Comparison of ENCODE assay signal across 8 cellular contexts in the genomic region with DNA sequence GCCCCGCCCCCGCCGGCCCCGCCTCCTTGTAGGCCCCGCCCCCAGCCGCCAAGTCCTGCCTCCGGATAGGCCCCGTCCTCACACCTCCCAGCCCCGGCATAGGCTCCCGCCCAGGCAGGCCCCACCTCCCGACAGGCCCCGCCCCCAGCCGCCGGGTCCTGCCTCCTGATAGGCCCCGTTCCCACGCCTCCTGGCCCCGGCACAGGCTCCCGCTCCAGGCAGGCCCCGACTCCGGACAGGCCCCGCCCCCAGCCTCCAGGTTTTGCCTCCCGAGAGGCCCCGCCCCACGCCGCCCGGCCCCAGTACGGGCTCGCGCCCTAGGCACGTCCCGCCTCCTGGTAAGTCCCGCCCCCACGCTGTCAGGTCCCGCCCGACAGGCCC. TPM values are rescaled to one million over a fixed set of nuclear protein-coding genes. Genes with fewer than 3 reads are reported as not detected.
DNase-seq lines count a peak whose midpoint lies in the region; ATAC-seq and TF ChIP-seq lines count a peak whose summit lies in the region.

No MANE protein-coding gene starts in this region.

- H3K36me3 ChIP-seq in ectodermal cell (ENCODE audit: control insufficient read depth, insufficient read depth, low read length), result no peaks in the 10 kb centered on the region
- H3K36me3 ChIP-seq in lung (ENCODE audit: control insufficient read depth in 2 of 2, insufficient read depth in 2 of 2, low read length in 2 of 2), result no peaks in the 10 kb centered on the region

- CTCF ChIA-PET in activated CD8-positive, alpha-beta T cell treated with anti-CD3 and anti-CD28 coated beads, Interleukin-2, amount 10 ng/mL, durations not matched to agents 7 days and 5 days (lab: Charles Lee), result interaction anchor here (1.5 kb wide), 1 partner anchor 14 kb away, joined by 4 read pairs; no protein-coding TSS in a partner anchor

- no peaks in the 10 kb centered on the region for H3K36me3 Mint-ChIP-seq in CD14-positive monocyte
- H3K36me3 Mint-ChIP-seq in activated CD8-positive, alpha-beta T cell treated with anti-CD3 and anti-CD28 coated beads, Interleukin-2, amount 10 ng/mL, durations not matched to agents 7 days and 5 days (ENCODE audit: low read depth), result no peaks in the 10 kb centered on the region

- peaks cover 46% of the 10 kb centered on the region for H3K4me1 Mint-ChIP-seq in CD14-positive monocyte
- H3K4me1 Mint-ChIP-seq in activated CD8-positive, alpha-beta T cell treated with anti-CD3 and anti-CD28 coated beads, Interleukin-2, amount 10 ng/mL, durations not matched to agents 7 days and 5 days (ENCODE audit: low read depth), result peaks cover 15% of the 10 kb centered on the region

- intact Hi-C loops in CD14-positive monocyte (cut with micrococcal nuclease), result loop anchor here in 1 of 2 donors (5.0 kb wide), 1 partner anchor 47 kb away; no protein-coding TSS in a partner anchor

- 0 to 1% methylated on average over 35 of the region's 35 CpGs for WGBS in ectodermal cell, 2 experiments
- WGBS in lung, 2 donors, result 0% methylated on average over 13 to 35 of the region's 35 CpGs

- H3K4me3 Mint-ChIP-seq in CD14-positive monocyte, result peak overlapping the region in 1 of 2 donors; percentile 84
- H3K4me3 Mint-ChIP-seq in activated CD8-positive, alpha-beta T cell treated with anti-CD3 and anti-CD28 coated beads, Interleukin-2, amount 10 ng/mL, durations not matched to agents 7 days and 5 days, result peak overlapping the region; percentile 56

- peak; percentile 100 for DNase-seq in CD14-positive monocyte (ENCODE audit: low spot score)
- peak; percentile 81 for DNase-seq in NCI-H748 treated with DMSO at 0.1 percent for 48 hours (lab: John Stamatoyannopoulos, UW)
- DNase-seq in activated CD8-positive, alpha-beta T cell treated with anti-CD3 and anti-CD28 coated beads, Interleukin-2, amount 10 ng/mL, durations not matched to agents 7 days and 5 days, result peak; percentile 96
- peak; percentile 100 for DNase-seq in lung (ENCODE audit: low spot score)
- DNase-seq in stimulated activated CD4-positive, alpha-beta T cell treated with anti-CD3 and anti-CD28 coated beads, TNF-alpha, amount 100 ng/mL, for 24 hours (ENCODE audit: low read depth in 3 of 3), result peak; percentile 92 to 98 (median 93)

- H3K27ac Mint-ChIP-seq in CD14-positive monocyte, result peak overlapping the region in 1 of 7 donors; percentile 60
- no peak overlapping the region for H3K27ac Mint-ChIP-seq in activated CD8-positive, alpha-beta T cell treated with anti-CD3 and anti-CD28 coated beads, Interleukin-2, amount 10 ng/mL, durations not matched to agents 7 days and 5 days

- H3K27ac ChIP-seq in ectodermal cell (ENCODE audit: insufficient read depth, low read depth, low read length, poor library complexity, severe bottlenecking), result no peak overlapping the region
- no peak overlapping the region for H3K27ac ChIP-seq in lung (ENCODE audit: low read depth in 1 of 2, low read length in 1 of 2)

- ATAC-seq in GM19463 (IDR thresholded peaks at IDR 0.05; ENCODE audit: unreplicated experiment) (peak; percentile 95), HG03571 (IDR thresholded peaks at IDR 0.05; ENCODE audit: unreplicated experiment) (peak; percentile 95), lung (ENCODE audit: insufficient read depth, low FRiP score) (peak; percentile 93)
- peak; percentile 98 for ATAC-seq in activated CD8-positive, alpha-beta T cell treated with anti-CD3 and anti-CD28 coated beads, Interleukin-2, amount 10 ng/mL, durations not matched to agents 7 days and 5 days

- H3K27me3 Mint-ChIP-seq in CD14-positive monocyte (ENCODE audit: low read depth in 3 of 3), result peaks cover 0 to 5% (median 5%) of the 10 kb centered on the region in 3 donors
- H3K27me3 Mint-ChIP-seq in activated CD8-positive, alpha-beta T cell treated with anti-CD3 and anti-CD28 coated beads, Interleukin-2, amount 10 ng/mL, durations not matched to agents 7 days and 5 days (ENCODE audit: low read depth), result peaks cover 12% of the 10 kb centered on the region

- TF ChIP-seq CTCF in CD14-positive monocyte (IDR thresholded peaks at IDR 0.05), result no peak
- no peak for TF ChIP-seq CTCF in lung (IDR thresholded peaks at IDR 0.05; ENCODE audit: control extremely low read depth, extremely low read depth)

- POLR2A ChIA-PET in activated CD8-positive, alpha-beta T cell treated with anti-CD3 and anti-CD28 coated beads, Interleukin-2, amount 10 ng/mL, durations not matched to agents 7 days and 5 days (lab: Charles Lee), result no interaction called here

- H3K27me3 ChIP-seq in ectodermal cell (ENCODE audit: control insufficient read depth, insufficient read depth, low read length, poor library complexity, severe bottlenecking) (no peaks in the 10 kb centered on the region), lung (ENCODE audit: control insufficient read depth, insufficient read depth) (no peaks in the 10 kb centered on the region)

- H3K9me3 Mint-ChIP-seq in CD14-positive monocyte, result peaks cover 0 to 2% (median 0%) of the 10 kb centered on the region in 7 donors
- no peaks in the 10 kb centered on the region for H3K9me3 Mint-ChIP-seq in activated CD8-positive, alpha-beta T cell treated with anti-CD3 and anti-CD28 coated beads, Interleukin-2, amount 10 ng/mL, durations not matched to agents 7 days and 5 days (ENCODE audit: insufficient read depth)

- no peaks in the 10 kb centered on the region for H3K9me3 ChIP-seq in ectodermal cell (ENCODE audit: control insufficient read depth, low read length)
- no peaks in the 10 kb centered on the region for H3K9me3 ChIP-seq in lung (ENCODE audit: control insufficient read depth in 2 of 2, insufficient read depth in 1 of 2, low read length in 1 of 2)

- H3K4me1 ChIP-seq in ectodermal cell (ENCODE audit: control insufficient read depth, insufficient read depth, low read length) (peaks cover 23% of the 10 kb centered on the region), lung (ENCODE audit: control insufficient read depth in 2 of 2, insufficient read depth in 2 of 2, low read length in 2 of 2) (peaks cover 0 to 28% of the 10 kb centered on the region in 2 donors)

- H3K4me3 ChIP-seq in ectodermal cell (ENCODE audit: insufficient read depth, low read depth, low read length) (peak overlapping the region; percentile 84), lung (no peak overlapping the region)

RNA-seq across cellular contexts. Expression of gene MICALL2, which starts 0.2 kb away (rescaled TPM):
- polyA plus RNA-seq in CD14-positive monocyte (under 1 TPM; 0.14 to 0.72 TPM), lung (10 to 100 TPM; 31.8 to 50.1 TPM)
- 1 to 10 TPM; 1.9 to 2.2 TPM for total RNA-seq in activated CD8-positive, alpha-beta T cell treated with anti-CD3 and anti-CD28 coated beads, Interleukin-2, amount 10 ng/mL, durations not matched to agents 7 days and 5 days
- polyA plus RNA-seq in ectodermal cell (2013, experiment 1 of 4), result 18.1 TPM
- 21.5 TPM for polyA plus RNA-seq in ectodermal cell (2013, experiment 2 of 4)
- 18.0 TPM for polyA plus RNA-seq in ectodermal cell (2013, experiment 3 of 4)
- 22.2 TPM for polyA plus RNA-seq in ectodermal cell (2013, experiment 4 of 4)
- 10 to 100 TPM; 19.0 to 70.6 TPM for total RNA-seq in lung

RNA-seq across cellular contexts. Expression of gene INTS1, which starts 44.7 kb away (rescaled TPM):
- 1 to 10 TPM; 5.5 to 7.3 TPM for polyA plus RNA-seq in CD14-positive monocyte
- 100 to 1,000 TPM; 105 to 112 TPM for total RNA-seq in activated CD8-positive, alpha-beta T cell treated with anti-CD3 and anti-CD28 coated beads, Interleukin-2, amount 10 ng/mL, durations not matched to agents 7 days and 5 days
- 67.7 TPM for polyA plus RNA-seq in ectodermal cell (2013, experiment 1 of 4)
- polyA plus RNA-seq in ectodermal cell (2013, experiment 2 of 4), result 78.2 TPM
- 55.1 TPM for polyA plus RNA-seq in ectodermal cell (2013, experiment 3 of 4)
- polyA plus RNA-seq in ectodermal cell (2013, experiment 4 of 4), result 61.7 TPM
- 100 to 1,000 TPM in 1 of 2 donors, 10 to 100 TPM in 1; 31.2 to 121 TPM for total RNA-seq in lung
- 10 to 100 TPM; 45.8 to 46.2 TPM for polyA plus RNA-seq in lung

Comparison
In these comparisons a context has a peak if more than half of its experiments do, and no peak if none do; other contexts are left out.
1. RNA of gene MICALL2, which starts 0.2 kb away (total RNA-seq): 19.0 to 70.6 TPM in lung; 1.9 to 2.2 TPM in activated CD8-positive, alpha-beta T cell treated with anti-CD3 and anti-CD28 coated beads, Interleukin-2, amount 10 ng/mL, durations not matched to agents 7 days and 5 days; every median in the first group is over 4 times any median in the second.
2. Peak in every context shown above with its lines, with median percentiles within 50 percentile points of each other: DNase-seq and ATAC-seq.